ENCODE assay signal across 8 cellular contexts in the genomic region with DNA sequence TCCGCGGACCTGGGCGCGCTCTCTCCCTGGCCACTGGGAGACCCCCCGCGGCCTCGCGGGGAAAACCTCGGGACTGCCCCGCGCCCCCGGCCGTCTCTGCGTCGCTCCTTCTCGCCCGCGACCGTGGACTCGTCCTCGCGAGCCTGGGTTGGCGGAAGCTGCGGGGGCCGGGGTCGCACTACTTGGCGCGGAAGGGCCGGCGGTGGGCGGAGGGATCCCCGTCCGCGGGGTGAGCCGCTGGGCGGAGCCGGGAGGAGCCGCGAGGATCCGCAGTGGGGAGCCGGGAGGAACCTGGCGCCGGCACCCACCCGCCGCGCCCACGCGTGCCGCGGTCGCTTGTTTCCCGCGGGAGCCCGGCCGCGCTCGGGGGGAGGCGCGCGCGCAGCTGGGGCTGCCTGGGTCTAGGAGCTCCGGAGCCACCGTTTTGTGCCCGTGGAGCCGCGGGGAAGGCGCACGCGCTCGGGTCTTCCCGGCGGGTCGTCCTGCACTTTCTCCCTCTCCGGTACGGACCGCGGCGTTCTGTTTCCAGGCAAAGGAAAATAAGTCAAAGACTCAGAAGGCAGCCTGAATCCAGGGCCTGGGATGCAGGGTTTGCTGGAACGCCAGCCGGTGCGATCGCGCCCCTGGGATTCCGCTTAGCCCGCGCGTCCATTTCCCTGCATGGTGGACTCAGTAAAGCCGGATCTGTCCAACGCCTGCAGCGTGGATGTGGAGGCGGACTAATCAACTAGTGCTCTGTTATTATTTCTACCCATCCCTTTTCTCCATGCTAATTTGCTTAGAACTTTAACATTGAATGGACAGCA. TPM values are rescaled to one million over a fixed set of nuclear protein-coding genes. Genes with fewer than 3 reads are reported as not detected.
DNase-seq lines count a peak whose midpoint lies in the region; ATAC-seq and TF ChIP-seq lines count a peak whose summit lies in the region.

No MANE protein-coding gene starts in this region.

- H3K4me3 Mint-ChIP-seq in Calu3 (ENCODE audit: low read depth, unreplicated experiment) = peak overlapping the region; percentile 94
- peak overlapping the region; percentile 93 for H3K4me3 Mint-ChIP-seq in nephron progenitor cell
- peak overlapping the region; percentile 84 for H3K4me3 Mint-ChIP-seq in stimulated activated naive CD8-positive, alpha-beta T cell treated with anti-CD3 and anti-CD28 coated beads, Interleukin-15, Interleukin-2, amounts not matched to agents 100 ng/mL and 50 ng/mL, for 24 hours

- H3K4me1 Mint-ChIP-seq in Calu3 (ENCODE audit: low read depth, unreplicated experiment) (no peaks in the 10 kb centered on the region), nephron progenitor cell (peaks cover 29% of the 10 kb centered on the region)
- peaks cover 17% of the 10 kb centered on the region for H3K4me1 Mint-ChIP-seq in stimulated activated naive CD8-positive, alpha-beta T cell treated with anti-CD3 and anti-CD28 coated beads, Interleukin-15, Interleukin-2, amounts not matched to agents 100 ng/mL and 50 ng/mL, for 24 hours (ENCODE audit: low read depth)

- peak overlapping the region; percentile 77 for H3K4me3 ChIP-seq in fibroblast of pulmonary artery (replicated peaks; ENCODE audit: low read depth, low read length)

- BruUV-seq in Calu3 (replicated peaks; lab: Mats Ljungman, UMichigan) = TSS peak; percentile 95

- H3K27me3 Mint-ChIP-seq in Calu3 (ENCODE audit: unreplicated experiment) (no peaks in the 10 kb centered on the region), nephron progenitor cell (ENCODE audit: low read depth, poor library complexity) (no peaks in the 10 kb centered on the region)
- H3K27me3 Mint-ChIP-seq in stimulated activated naive CD8-positive, alpha-beta T cell treated with anti-CD3 and anti-CD28 coated beads, Interleukin-15, Interleukin-2, amounts not matched to agents 100 ng/mL and 50 ng/mL, for 24 hours = no peaks in the 10 kb centered on the region

- CTCF ChIA-PET in Calu3 (lab: Charles Lee) = interaction anchor here (0.6 to 1.0 kb wide), 4 partner anchors 32 to 158 kb away, joined by 3 to 7 read pairs (median 4); no protein-coding TSS in a partner anchor

- H3K9me3 Mint-ChIP-seq in Calu3 (ENCODE audit: low read depth, unreplicated experiment) (no peaks in the 10 kb centered on the region), nephron progenitor cell (peaks cover 8% of the 10 kb centered on the region)
- no peaks in the 10 kb centered on the region for H3K9me3 Mint-ChIP-seq in stimulated activated naive CD8-positive, alpha-beta T cell treated with anti-CD3 and anti-CD28 coated beads, Interleukin-15, Interleukin-2, amounts not matched to agents 100 ng/mL and 50 ng/mL, for 24 hours

- peak; percentile 84 for DNase-seq in Calu3
- DNase-seq in OCI-M2 (lab: John Stamatoyannopoulos, UW; ENCODE audit: unreplicated experiment) = peak; percentile 34
- peak; percentile 33 to 61 for DNase-seq in activated T-helper 1 cell treated with anti-CD3 and anti-CD28 coated beads, Interleukin-2, amount 50 U/mL, for 16 hours (ENCODE audit: low read depth in 1 of 2, low spot score in 1 of 2)
- peak; percentile 83 for DNase-seq in fibroblast of pulmonary artery (ENCODE audit: low read depth)
- peak; percentile 84 for DNase-seq in nephron progenitor cell

- intact Hi-C loops in Calu3 (cut with micrococcal nuclease; ENCODE audit: unreplicated experiment) = no loop called here

- TF ChIP-seq CTCF in Calu3 (IDR thresholded peaks at IDR 0.05; ENCODE audit: unreplicated experiment) (no peak), fibroblast of pulmonary artery (IDR thresholded peaks at IDR 0.05; ENCODE audit: low read length, missing control alignments) (no peak), nephron progenitor cell (IDR thresholded peaks at IDR 0.05) (no peak)

- H3K36me3 Mint-ChIP-seq in Calu3 (ENCODE audit: insufficient read depth, unreplicated experiment) (peaks cover 25% of the 10 kb centered on the region), nephron progenitor cell (ENCODE audit: low read depth) (no peaks in the 10 kb centered on the region)
- H3K36me3 Mint-ChIP-seq in stimulated activated naive CD8-positive, alpha-beta T cell treated with anti-CD3 and anti-CD28 coated beads, Interleukin-15, Interleukin-2, amounts not matched to agents 100 ng/mL and 50 ng/mL, for 24 hours (ENCODE audit: low read depth) = no peaks in the 10 kb centered on the region

- H3K27ac Mint-ChIP-seq in Calu3 (ENCODE audit: unreplicated experiment) (peak overlapping the region; percentile 92), nephron progenitor cell (peak overlapping the region; percentile 96)
- H3K27ac Mint-ChIP-seq in stimulated activated naive CD8-positive, alpha-beta T cell treated with anti-CD3 and anti-CD28 coated beads, Interleukin-15, Interleukin-2, amounts not matched to agents 100 ng/mL and 50 ng/mL, for 24 hours = peak overlapping the region; percentile 88

- ATAC-seq in GM19324 (IDR thresholded peaks at IDR 0.05; ENCODE audit: low FRiP score, unreplicated experiment) = peak; percentile 45
- ATAC-seq in HG03460 (IDR thresholded peaks at IDR 0.05; ENCODE audit: unreplicated experiment) = peak; percentile 39

RNA-seq across cellular contexts. Expression of a gene that starts 28.7 kb away (rescaled TPM):
- 71.1 and 73.4 TPM in 2 replicates for total RNA-seq in Calu3 (2022)

Comparison
In these comparisons a context has a peak if more than half of its experiments do, and no peak if none do; other contexts are left out.
1. Peak in every context shown above with its lines: DNase-seq, ATAC-seq and H3K4me3 ChIP-seq.
2. DNase-seq: peak in every context shown above with its lines; median percentile 84 in Calu3; 84 in nephron progenitor cell; 83 in fibroblast of pulmonary artery; 47 in activated T-helper 1 cell treated with anti-CD3 and anti-CD28 coated beads, Interleukin-2, amount 50 U/mL, for 16 hours; 34 in OCI-M2.